1 cellular context compared by ENCODE assay signal in genomic region chr16:57372372-57373116, GRCh38.
TF ChIP-seq lines count a peak whose summit lies in the region.

Gene CX3CL1 (plus strand): TSS chr16:57372490. CDS start chr16:57372569, 79 bp downstream.

TF ChIP-seq in HepG2, 621 proteins besides CTCF, POLR2A, EP300 and RAD21 (continued from another document and continues in another):
- TF ChIP-seq ZNF503 (CRISPR knock-in tag; IDR thresholded peaks at IDR 0.05) (peak; percentile 97; the same call in 1 of the 2 replicates), KLF16 (CRISPR knock-in tag; IDR thresholded peaks at IDR 0.05) (peak; percentile 80 to 91; a peak in 2 of 4 replicates), BCLAF1 (IDR thresholded peaks at IDR 0.05) (no peak), ZEB1 (IDR thresholded peaks at IDR 0.05; ENCODE audit: insufficient replicate concordance, low read depth) (peak; percentile 84), ZNF563 (CRISPR knock-in tag; IDR thresholded peaks at IDR 0.05) (peak; percentile 77), ZNF652 (CRISPR knock-in tag; IDR thresholded peaks at IDR 0.05; ENCODE audit: borderline replicate concordance, low read depth) (peak; percentile 76; the same call in 1 of the 2 replicates), SAFB2 (CRISPR knock-in tag; IDR thresholded peaks at IDR 0.05; ENCODE audit: borderline replicate concordance, low read depth) (no peak; the same call in 1 of the 2 replicates), KAT7 (CRISPR knock-in tag; IDR thresholded peaks at IDR 0.05; ENCODE audit: borderline replicate concordance) (no peak), ZNF264 (CRISPR knock-in tag; IDR thresholded peaks at IDR 0.05) (peak; percentile 23; the same call in 1 of the 2 replicates), ZNF350 (CRISPR knock-in tag; IDR thresholded peaks at IDR 0.05; ENCODE audit: borderline replicate concordance, low read depth) (peak; percentile 94), FOXA3 (CRISPR knock-in tag; IDR thresholded peaks at IDR 0.05) (no peak; the same call in 1 of the 2 replicates), ZSCAN5A (CRISPR knock-in tag; IDR thresholded peaks at IDR 0.05; ENCODE audit: borderline replicate concordance) (peak; percentile 8; the same call in 1 of the 2 replicates), PHF5A (CRISPR knock-in tag; IDR thresholded peaks at IDR 0.05; ENCODE audit: low read depth, unreplicated experiment) (peak; percentile 25), SCMH1 (CRISPR knock-in tag; IDR thresholded peaks at IDR 0.05; ENCODE audit: borderline replicate concordance) (no peak), BATF2 (CRISPR knock-in tag; IDR thresholded peaks at IDR 0.05) (peak; percentile 81; the same call in 1 of the 2 replicates), PATZ1 (CRISPR knock-in tag; IDR thresholded peaks at IDR 0.05) (peak; percentile 90), ZBTB8A (CRISPR knock-in tag; IDR thresholded peaks at IDR 0.05; ENCODE audit: borderline replicate concordance, low read depth) (peak; percentile 93; the same call in 1 of the 2 replicates), ARNT2 (CRISPR knock-in tag; IDR thresholded peaks at IDR 0.05; ENCODE audit: low read depth) (peak; percentile 57), ZKSCAN1 (IDR thresholded peaks at IDR 0.05; ENCODE audit: low read length) (no peak; the same call in 1 of the 2 replicates), GATA4 (IDR thresholded peaks at IDR 0.05; ENCODE audit: borderline replicate concordance, low read depth) (peak; percentile 87), ZUFSP (CRISPR knock-in tag; IDR thresholded peaks at IDR 0.05; ENCODE audit: borderline replicate concordance) (no peak), ZNF629 (CRISPR knock-in tag; conservative IDR thresholded peaks at IDR 0.05) (no peak; the same call in 1 of the 2 replicates), ZBTB7A (CRISPR knock-in tag; IDR thresholded peaks at IDR 0.05) (peak; percentile 85), ZFP82 (CRISPR knock-in tag; IDR thresholded peaks at IDR 0.05; ENCODE audit: borderline replicate concordance) (peak; percentile 78; the same call in 1 of the 2 replicates), RORA (CRISPR knock-in tag; IDR thresholded peaks at IDR 0.05) (no peak), ZNF746 (CRISPR knock-in tag; IDR thresholded peaks at IDR 0.05) (peak; percentile 94; the same call in 1 of the 2 replicates), ZNF720 (CRISPR knock-in tag; IDR thresholded peaks at IDR 0.05) (no peak; the same call in 1 of the 2 replicates), NFRKB (IDR thresholded peaks at IDR 0.05) (no peak), TBX3 (IDR thresholded peaks at IDR 0.05; ENCODE audit: borderline replicate concordance) (peak; percentile 76; the same call in 1 of the 2 replicates), ZNF30 (CRISPR knock-in tag; IDR thresholded peaks at IDR 0.05) (0 out of 2 replicates have a peak, but pooled peaks have one; percentile 89), FOXC1 (CRISPR knock-in tag; IDR thresholded peaks at IDR 0.05; ENCODE audit: borderline replicate concordance) (peak; percentile 71; the same call in 1 of the 2 replicates), NFAT5 (CRISPR knock-in tag; IDR thresholded peaks at IDR 0.05) (peak; percentile 95), ZFP37 (CRISPR knock-in tag; IDR thresholded peaks at IDR 0.05; ENCODE audit: borderline replicate concordance) (no peak), MEIS2 (CRISPR knock-in tag; IDR thresholded peaks at IDR 0.05) (peak; percentile 88), IRF2 (CRISPR knock-in tag; IDR thresholded peaks at IDR 0.05) (0 out of 2 replicates have a peak, but pooled peaks have one; percentile 60), ZSCAN20 (CRISPR knock-in tag; IDR thresholded peaks at IDR 0.05; ENCODE audit: borderline replicate concordance) (no peak), ZNF678 (CRISPR knock-in tag; IDR thresholded peaks at IDR 0.05) (peak; percentile 30; the same call in 1 of the 2 replicates), BHLHE40 (IDR thresholded peaks at IDR 0.05; ENCODE audit: low read length) (peak; percentile 7; the same call in 1 of the 2 replicates), MTA3 (CRISPR knock-in tag; IDR thresholded peaks at IDR 0.05) (no peak), NFIB (CRISPR knock-in tag; IDR thresholded peaks at IDR 0.05; ENCODE audit: borderline replicate concordance) (no peak), PAWR (CRISPR knock-in tag; IDR thresholded peaks at IDR 0.05; ENCODE audit: borderline replicate concordance) (peak; percentile 29; the same call in 1 of the 2 replicates), BRD4 (CRISPR knock-in tag; IDR thresholded peaks at IDR 0.05) (no peak; the same call in 1 of the 2 replicates), NONO (IDR thresholded peaks at IDR 0.05) (no peak), NONO (CRISPR knock-in tag; conservative IDR thresholded peaks at IDR 0.05) (peak; percentile 96), ZNF619 (CRISPR knock-in tag; IDR thresholded peaks at IDR 0.05) (no peak), ZNF484 (CRISPR knock-in tag; IDR thresholded peaks at IDR 0.05; ENCODE audit: borderline replicate concordance, low read depth) (peak; percentile 69; the same call in 1 of the 2 replicates), ZNF138 (CRISPR knock-in tag; IDR thresholded peaks at IDR 0.05; ENCODE audit: low read depth) (peak; percentile 34; the same call in 1 of the 2 replicates), JUNB (CRISPR knock-in tag; IDR thresholded peaks at IDR 0.05; ENCODE audit: borderline replicate concordance) (peak; percentile 32; the same call in 1 of the 2 replicates), NCOA5 (CRISPR knock-in tag; IDR thresholded peaks at IDR 0.05) (no peak), ZZZ3 (CRISPR knock-in tag; IDR thresholded peaks at IDR 0.05; ENCODE audit: borderline replicate concordance) (peak; percentile 74), HNRNPH1 (optimal IDR thresholded peaks at IDR 0.05; ENCODE audit: low read depth, low read length) (no peak), KLF6 (CRISPR knock-in tag; IDR thresholded peaks at IDR 0.05) (peak; percentile 72)
